ENCODE assay signal across 8 cellular contexts in genomic region chr12:4275869-4276253, GRCh38. TPM values are rescaled to one million over a fixed set of nuclear protein-coding genes. Genes with fewer than 3 reads are reported as not detected.
A peak's percentile ranks its signal among the peaks of the same experiment; 100 is the strongest.
DNase-seq lines count a peak whose midpoint lies in the region; ATAC-seq and TF ChIP-seq lines count a peak whose summit lies in the region.

No MANE protein-coding gene starts in this region.

- no peaks in the 10 kb centered on the region for H3K27me3 ChIP-seq in CD8-positive, alpha-beta memory T cell (ENCODE audit: insufficient read depth, low read length, poor library complexity, severe bottlenecking)
- peaks cover 72% of the 10 kb centered on the region for H3K27me3 ChIP-seq in osteoblast (ENCODE audit: insufficient read depth, low read length)

- H3K9me3 ChIP-seq in CD8-positive, alpha-beta memory T cell (ENCODE audit: low read length) = no peaks in the 10 kb centered on the region
- H3K9me3 ChIP-seq in osteoblast (ENCODE audit: low read depth, low read length) = no peaks in the 10 kb centered on the region

- peaks cover 6 to 70% (median 16%) of the 10 kb centered on the region in 3 donors for H3K36me3 Mint-ChIP-seq in CD8-positive, alpha-beta memory T cell

- ATAC-seq in HG02938 (IDR thresholded peaks at IDR 0.05; ENCODE audit: unreplicated experiment) = no peak
- ATAC-seq in HG02763 (IDR thresholded peaks at IDR 0.05; ENCODE audit: unreplicated experiment) = no peak

- H3K27ac Mint-ChIP-seq in CD8-positive, alpha-beta memory T cell = peak overlapping the region; percentile 94 to 100 (median 98)

- H3K4me2 ChIP-seq in osteoblast (ENCODE audit: insufficient read depth, low read length) = peak overlapping the region; percentile 58

- H3K4me3 Mint-ChIP-seq in CD8-positive, alpha-beta memory T cell = peak overlapping the region; percentile 89 to 99 (median 97)

- peaks cover 52% of the 10 kb centered on the region for H3K4me1 ChIP-seq in CD8-positive, alpha-beta memory T cell (ENCODE audit: insufficient read depth, low read length)
- H3K4me1 ChIP-seq in osteoblast (ENCODE audit: insufficient read depth, low read length) = no peaks in the 10 kb centered on the region

- peaks cover 44% of the 10 kb centered on the region for H3K36me3 ChIP-seq in CD8-positive, alpha-beta memory T cell (ENCODE audit: insufficient read depth, low read length)
- H3K36me3 ChIP-seq in osteoblast (ENCODE audit: insufficient read depth, low read length) = no peaks in the 10 kb centered on the region

- POLR2A ChIA-PET in CD8-positive, alpha-beta memory T cell (lab: Charles Lee) = interaction anchor here (0.6 to 3.0 kb wide), 7 partner anchors 18 to 402 kb away, joined by 3 to 16 read pairs (median 7); partner anchors contain the start of gene PARP11

- H4K20me1 ChIP-seq in osteoblast (ENCODE audit: insufficient read depth, low read length) = no peaks in the 10 kb centered on the region

- H3K27ac ChIP-seq in CD8-positive, alpha-beta memory T cell (ENCODE audit: low read depth, low read length) = peak overlapping the region; percentile 94
- H3K27ac ChIP-seq in osteoblast (ENCODE audit: low read depth, low read length) = no peak overlapping the region

- no peak overlapping the region for H2AFZ ChIP-seq in osteoblast (ENCODE audit: low read length)

- H3K79me2 ChIP-seq in osteoblast (ENCODE audit: insufficient read depth, low read length) = no peaks in the 10 kb centered on the region

- CTCF ChIA-PET in CD8-positive, alpha-beta memory T cell (lab: Charles Lee) = interaction anchor here (1.0 to 7.4 kb wide), 27 partner anchors 13 to 390 kb away, joined by 3 to 133 read pairs (median 8); no protein-coding TSS in a partner anchor

- H3K4me1 Mint-ChIP-seq in CD8-positive, alpha-beta memory T cell = peaks cover 49 to 68% (median 59%) of the 10 kb centered on the region in 3 donors

- peaks cover 0 to 3% (median 0%) of the 10 kb centered on the region in 5 donors for H3K9me3 Mint-ChIP-seq in CD8-positive, alpha-beta memory T cell

- TF ChIP-seq CTCF in epithelial cell of proximal tubule (conservative IDR thresholded peaks at IDR 0.05; ENCODE audit: low read depth, low read length) = no peak
- TF ChIP-seq CTCF in osteoblast (IDR thresholded peaks at IDR 0.05; ENCODE audit: extremely low read depth, low read depth, low read length) = no peak

- peak overlapping the region; percentile 91 for H3K4me3 ChIP-seq in CD8-positive, alpha-beta memory T cell (ENCODE audit: low read length)
- H3K4me3 ChIP-seq in epithelial cell of proximal tubule (ENCODE audit: low read depth, low read length) = peak overlapping the region; percentile 70
- H3K4me3 ChIP-seq in osteoblast (ENCODE audit: insufficient read depth, low read length) = peak overlapping the region; percentile 64

- H3K27me3 Mint-ChIP-seq in CD8-positive, alpha-beta memory T cell = peaks cover 0 to 5% of the 10 kb centered on the region in 2 donors

- DNase-seq in CD8-positive, alpha-beta memory T cell = no peak
- DNase-seq in RPMI8226 (peak; percentile 54), epithelial cell of proximal tubule (ENCODE audit: low read depth) (no peak), osteoblast (ENCODE audit: insufficient read length, low spot score, missing footprints) (no peak), NCI-H1930 (lab: John Stamatoyannopoulos, UW) (no peak)
- DNase-seq in stimulated activated CD4-positive, alpha-beta T cell treated with anti-CD3 and anti-CD28 coated beads, Interleukin-2, amount 100 ng/mL, for 48 hours = no peak

RNA-seq across cellular contexts. Expression of gene CCND2, which starts 2.3 kb away (rescaled TPM):
- total RNA-seq in CD8-positive, alpha-beta memory T cell = 100 to 1,000 TPM; 784 to 792 TPM
- 72.4 TPM for polyA plus RNA-seq in CD8-positive, alpha-beta memory T cell
- total RNA-seq in epithelial cell of proximal tubule (6.4 and 14.8 TPM in 2 replicates), osteoblast (1.5 and 2.5 TPM in 2 replicates)

RNA-seq across cellular contexts. Expression of gene TIGAR, which starts 45.2 kb away (rescaled TPM):
- 10 to 100 TPM; 22.8 to 29.6 TPM for total RNA-seq in CD8-positive, alpha-beta memory T cell
- polyA plus RNA-seq in CD8-positive, alpha-beta memory T cell = 4.2 TPM
- total RNA-seq in epithelial cell of proximal tubule = 7.4 and 12.1 TPM in 2 replicates
- total RNA-seq in osteoblast = 11.2 and 11.6 TPM in 2 replicates

Comparison
In these comparisons a context has a peak if more than half of its experiments do, and no peak if none do; other contexts are left out.
1. RNA of gene CCND2, which starts 2.3 kb away (total RNA-seq): 784 to 792 TPM in CD8-positive, alpha-beta memory T cell; 6.4 to 14.8 TPM in epithelial cell of proximal tubule and 1.5 to 2.5 TPM in osteoblast; every median in the first group is over 10 times any median in the second.
2. Peak in every context shown above with its lines, with median percentiles within 50 percentile points of each other: H3K4me3 ChIP-seq.